10 cellular contexts compared by ENCODE assay signal in the genomic region with DNA sequence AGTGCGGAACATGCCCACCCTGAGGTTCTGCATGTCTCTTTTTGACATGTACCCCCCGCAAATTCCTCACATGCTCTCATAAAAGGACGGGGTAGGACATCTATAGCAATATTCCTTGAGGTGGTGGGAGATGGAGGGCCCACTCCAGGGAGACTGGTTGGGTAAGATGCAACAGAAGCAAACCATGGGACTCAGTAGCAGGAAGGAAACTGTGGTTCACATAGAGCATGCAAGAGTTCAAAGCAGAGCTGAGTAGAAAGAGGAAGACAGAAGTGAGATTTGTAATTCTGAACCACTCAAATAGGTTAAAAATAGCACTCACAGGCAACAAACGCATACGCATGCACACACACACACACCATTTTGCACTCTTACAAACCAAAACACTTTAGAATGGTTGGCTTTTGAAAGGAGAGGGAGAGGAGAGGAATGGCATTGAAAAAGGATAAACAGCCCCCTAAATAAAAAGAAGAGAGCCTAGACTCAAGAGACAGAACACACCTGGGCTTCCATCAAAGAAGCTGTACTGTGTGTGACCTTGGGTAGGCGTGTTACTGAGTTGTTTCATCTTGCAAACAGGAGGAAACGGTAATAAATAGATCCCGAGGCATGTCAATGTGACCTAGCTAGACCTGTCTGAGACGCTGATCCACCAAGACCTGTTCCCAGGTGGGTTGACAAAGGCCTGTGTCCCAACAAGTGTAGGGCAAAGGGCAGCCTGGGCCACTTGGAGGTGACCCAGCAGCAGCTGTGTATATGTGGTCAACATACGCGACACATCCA.
DNase-seq lines count a peak whose midpoint lies in the region; ATAC-seq and TF ChIP-seq lines count a peak whose summit lies in the region.
"Had no signal": no experiment of that assay in that cellular context is flagged by ENCODE, and none has a peak within 500 bp of the region (broad histone marks: within the 10 kb centered on the region; RNA-seq: fewer than 3 reads in every experiment).

No MANE protein-coding gene starts in this region.

- H3F3A ChIP-seq in MM.1S (ENCODE audit: insufficient read depth, low read length) = peaks cover 48% of the 10 kb centered on the region
- peaks cover 10% of the 10 kb centered on the region for H3F3A ChIP-seq in SK-N-SH (replicated peaks; ENCODE audit: insufficient read depth)

- 66% methylated on average over 11 of the region's 11 CpGs for WGBS in SK-N-SH (ENCODE audit: low lambda C conversion rate)

- no peak for TF ChIP-seq EP300 in SK-N-SH (IDR thresholded peaks at IDR 0.05; ENCODE audit: borderline replicate concordance in 1 of 2, low read depth in 1 of 2, low read length in 1 of 2)

- H3K27me3 ChIP-seq in MM.1S (replicated peaks; ENCODE audit: insufficient read depth, low read length) (no peaks in the 10 kb centered on the region), SK-N-SH (ENCODE audit: insufficient read depth) (no peaks in the 10 kb centered on the region; the same call in 1 of the 2 replicates), left ventricle myocardium inferior (ENCODE audit: low read depth) (peaks cover 48% of the 10 kb centered on the region)

- H3K27ac ChIP-seq in MM.1S (ENCODE audit: low read length) (peak overlapping the region; percentile 92), SK-N-SH (ENCODE audit: low read depth in 2 of 2, low read length in 1 of 2) (no peak overlapping the region), left ventricle myocardium inferior (replicated peaks) (no peak overlapping the region)
- H3K27ac ChIP-seq: cardiac muscle cell, KMS-11 had no signal

- H3K9me2 ChIP-seq in MM.1S (replicated peaks; ENCODE audit: insufficient read depth, low read length) (no peaks in the 10 kb centered on the region), SK-N-SH (no peaks in the 10 kb centered on the region)

- TF ChIP-seq CTCF in MM.1S (IDR thresholded peaks at IDR 0.05; ENCODE audit: low read length) = no peak
- no peak for TF ChIP-seq CTCF in SK-N-SH (IDR thresholded peaks at IDR 0.05)
- TF ChIP-seq CTCF in left ventricle myocardium inferior (IDR thresholded peaks at IDR 0.05; ENCODE audit: borderline replicate concordance) = no peak

- ATAC-seq in GM18861 (IDR thresholded peaks at IDR 0.05; ENCODE audit: unreplicated experiment) (peak; percentile 95), GM21825 (IDR thresholded peaks at IDR 0.05; ENCODE audit: unreplicated experiment) (peak; percentile 89)

- DNase-seq in MM.1S (peak; percentile 89), germinal center (ENCODE audit: low spot score) (peak; percentile 67), SK-N-SH (no peak), left ventricle myocardium inferior (no peak)
- no peak for DNase-seq in stimulated activated CD4-positive, alpha-beta T cell treated with anti-CD3 and anti-CD28 coated beads, Interleukin-2, amount 100 ng/mL, for 48 hours
- DNase-seq in activated CD4-positive, alpha-beta T cell treated with anti-CD3 and anti-CD28 coated beads for 1 hour = no peak

- H3K9ac ChIP-seq in MM.1S (ENCODE audit: low read length) = peak overlapping the region; percentile 45
- no peak overlapping the region for H3K9ac ChIP-seq in SK-N-SH
- H3K9ac ChIP-seq: KMS-11 had no signal

- POLR2A ChIA-PET in SK-N-SH (lab: Yijun Ruan, JAX) = no interaction called here

- no peaks in the 10 kb centered on the region for H4K20me1 ChIP-seq in MM.1S (ENCODE audit: insufficient read depth, low read length)
- no peaks in the 10 kb centered on the region for H4K20me1 ChIP-seq in SK-N-SH (ENCODE audit: insufficient read depth)

- H3K4me1 ChIP-seq in MM.1S (ENCODE audit: low read length) (peaks cover 62% of the 10 kb centered on the region), SK-N-SH (ENCODE audit: control insufficient read depth in 1 of 2, insufficient read depth in 2 of 2, low read depth in 1 of 2, low read length in 1 of 2) (peaks cover 0 to 16% of the 10 kb centered on the region in 2 experiments; a peak in 1 of 4 replicates), left ventricle myocardium inferior (peaks cover 17% of the 10 kb centered on the region)

- H3K36me3 ChIP-seq in MM.1S (replicated peaks; ENCODE audit: insufficient read depth, low read length) (no peaks in the 10 kb centered on the region), SK-N-SH (replicated peaks in 1 of 2; ENCODE audit: control insufficient read depth in 1 of 2, insufficient read depth in 2 of 2, low read length in 1 of 2) (no peaks in the 10 kb centered on the region), left ventricle myocardium inferior (no peaks in the 10 kb centered on the region)
- H3K36me3 ChIP-seq: cardiac muscle cell had no signal

- peak overlapping the region; percentile 72 for H3K4me2 ChIP-seq in MM.1S (ENCODE audit: low read depth, low read length)
- no peak overlapping the region for H3K4me2 ChIP-seq in SK-N-SH
- H3K4me2 ChIP-seq: KMS-11 had no signal

- H3K4me3 ChIP-seq in MM.1S (ENCODE audit: low read length) = peak overlapping the region; percentile 21
- no peak overlapping the region for H3K4me3 ChIP-seq in SK-N-SH (ENCODE audit: low read depth in 2 of 2, low read length in 1 of 2)
- no peak overlapping the region for H3K4me3 ChIP-seq in left ventricle myocardium inferior
- H3K4me3 ChIP-seq: cardiac muscle cell had no signal

- CTCF ChIA-PET in SK-N-SH (lab: Yijun Ruan, JAX) = interaction anchor here (0.7 to 4.4 kb wide), 8 partner anchors 10 to 239 kb away, joined by 3 to 19 read pairs (median 4); no protein-coding TSS in a partner anchor

- H2AFZ ChIP-seq in MM.1S (ENCODE audit: low read length) = peak overlapping the region; percentile 22
- H2AFZ ChIP-seq in SK-N-SH (ENCODE audit: low read depth) = no peak overlapping the region

- no peaks in the 10 kb centered on the region for H3K79me2 ChIP-seq in MM.1S (ENCODE audit: low read length)
- no peaks in the 10 kb centered on the region for H3K79me2 ChIP-seq in SK-N-SH (ENCODE audit: insufficient read depth)

- TF ChIP-seq RAD21 in SK-N-SH (IDR thresholded peaks at IDR 0.05; ENCODE audit: low read length) = no peak

- intact Hi-C loops in left ventricle myocardium inferior (cut with micrococcal nuclease) = no loop called here

- no peaks in the 10 kb centered on the region for H3K9me3 ChIP-seq in MM.1S (replicated peaks; ENCODE audit: insufficient read depth, low read length)
- no peaks in the 10 kb centered on the region for H3K9me3 ChIP-seq in SK-N-SH
- no peaks in the 10 kb centered on the region for H3K9me3 ChIP-seq in left ventricle myocardium inferior (replicated peaks)

TF ChIP-seq in SK-N-SH, 30 proteins besides CTCF, POLR2A, EP300 and RAD21 (continues in another document):
- no peak for TF ChIP-seq FOXM1 (IDR thresholded peaks at IDR 0.05; ENCODE audit: low read depth)
- TF ChIP-seq NFIC (IDR thresholded peaks at IDR 0.05; ENCODE audit: borderline replicate concordance) = no peak
- no peak for TF ChIP-seq SIN3A (IDR thresholded peaks at IDR 0.05; ENCODE audit: borderline replicate concordance, low read depth, low read length)
- no peak for TF ChIP-seq REST (IDR thresholded peaks at IDR 0.05; ENCODE audit: low read depth, low read length)
- TF ChIP-seq, protein P1, sequence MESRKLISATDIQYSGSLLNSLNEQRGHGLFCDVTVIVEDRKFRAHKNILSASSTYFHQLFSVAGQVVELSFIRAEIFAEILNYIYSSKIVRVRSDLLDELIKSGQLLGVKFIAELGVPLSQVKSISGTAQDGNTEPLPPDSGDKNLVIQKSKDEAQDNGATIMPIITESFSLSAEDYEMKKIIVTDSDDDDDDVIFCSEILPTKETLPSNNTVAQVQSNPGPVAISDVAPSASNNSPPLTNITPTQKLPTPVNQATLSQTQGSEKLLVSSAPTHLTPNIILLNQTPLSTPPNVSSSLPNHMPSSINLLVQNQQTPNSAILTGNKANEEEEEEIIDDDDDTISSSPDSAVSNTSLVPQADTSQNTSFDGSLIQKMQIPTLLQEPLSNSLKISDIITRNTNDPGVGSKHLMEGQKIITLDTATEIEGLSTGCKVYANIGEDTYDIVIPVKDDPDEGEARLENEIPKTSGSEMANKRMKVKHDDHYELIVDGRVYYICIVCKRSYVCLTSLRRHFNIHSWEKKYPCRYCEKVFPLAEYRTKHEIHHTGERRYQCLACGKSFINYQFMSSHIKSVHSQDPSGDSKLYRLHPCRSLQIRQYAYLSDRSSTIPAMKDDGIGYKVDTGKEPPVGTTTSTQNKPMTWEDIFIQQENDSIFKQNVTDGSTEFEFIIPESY (IDR thresholded peaks at IDR 0.05; ENCODE audit: borderline replicate concordance, low read depth) = no peak
- no peak for TF ChIP-seq ELF1 (IDR thresholded peaks at IDR 0.05)
- TF ChIP-seq FOSL2 (IDR thresholded peaks at IDR 0.05; ENCODE audit: borderline replicate concordance, low read depth) = no peak
- no peak for TF ChIP-seq SMC3 (IDR thresholded peaks at IDR 0.05; ENCODE audit: low read depth, low read length)
- TF ChIP-seq MXI1 (IDR thresholded peaks at IDR 0.05; ENCODE audit: low read depth, low read length) = no peak
- TF ChIP-seq TEAD4 (IDR thresholded peaks at IDR 0.05; ENCODE audit: borderline replicate concordance, insufficient read depth) = no peak
- no peak for TF ChIP-seq TCF12 (IDR thresholded peaks at IDR 0.05)

Comparison
In these comparisons a context has a peak if more than half of its experiments do, and no peak if none do; other contexts are left out.
1. DNase-seq: peak in MM.1S (single experiment) and germinal center (single experiment); none in stimulated activated CD4-positive, alpha-beta T cell treated with anti-CD3 and anti-CD28 coated beads, Interleukin-2, amount 100 ng/mL, for 48 hours (0 of 2), activated CD4-positive, alpha-beta T cell treated with anti-CD3 and anti-CD28 coated beads for 1 hour (single experiment), SK-N-SH (single experiment) and left ventricle myocardium inferior (single experiment).